In the genomic region with DNA sequence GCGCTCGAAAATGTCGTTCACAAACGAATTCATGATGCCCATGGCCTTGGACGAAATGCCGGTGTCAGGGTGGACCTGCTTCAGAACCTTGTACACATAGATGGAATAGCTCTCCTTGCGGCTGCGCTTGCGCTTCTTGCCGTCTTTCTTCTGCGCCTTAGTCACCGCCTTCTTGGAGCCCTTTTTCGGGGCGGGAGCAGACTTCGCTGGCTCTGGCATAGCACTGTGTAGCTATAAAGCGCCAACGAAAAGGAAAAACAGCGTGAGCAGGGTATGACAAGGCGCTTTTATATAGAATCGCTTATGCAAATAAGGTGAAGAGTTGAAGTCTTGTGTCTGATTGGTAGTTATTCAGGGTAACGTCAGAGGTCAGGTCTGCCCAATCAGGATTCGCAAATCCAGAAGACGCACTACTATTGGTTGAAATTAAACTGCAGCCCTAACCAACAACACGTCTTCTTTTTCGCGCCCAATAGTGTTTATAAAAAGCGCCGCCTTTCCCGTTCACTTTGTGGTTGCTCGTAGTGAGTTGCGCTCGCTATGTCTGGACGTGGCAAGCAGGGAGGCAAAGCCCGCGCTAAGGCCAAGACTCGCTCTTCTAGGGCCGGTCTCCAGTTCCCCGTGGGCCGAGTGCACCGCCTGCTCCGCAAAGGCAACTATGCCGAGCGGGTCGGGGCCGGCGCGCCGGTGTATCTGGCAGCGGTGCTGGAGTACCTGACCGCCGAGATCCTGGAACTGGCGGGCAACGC, we compare ENCODE assay signal across 1 cellular context.
TF ChIP-seq lines count a peak whose summit lies in the region.

No MANE protein-coding gene starts in this region.

TF ChIP-seq in K562, 482 proteins besides CTCF, POLR2A, EP300 and RAD21 (continued from another document and continues in another):
- TF ChIP-seq, protein P1, sequence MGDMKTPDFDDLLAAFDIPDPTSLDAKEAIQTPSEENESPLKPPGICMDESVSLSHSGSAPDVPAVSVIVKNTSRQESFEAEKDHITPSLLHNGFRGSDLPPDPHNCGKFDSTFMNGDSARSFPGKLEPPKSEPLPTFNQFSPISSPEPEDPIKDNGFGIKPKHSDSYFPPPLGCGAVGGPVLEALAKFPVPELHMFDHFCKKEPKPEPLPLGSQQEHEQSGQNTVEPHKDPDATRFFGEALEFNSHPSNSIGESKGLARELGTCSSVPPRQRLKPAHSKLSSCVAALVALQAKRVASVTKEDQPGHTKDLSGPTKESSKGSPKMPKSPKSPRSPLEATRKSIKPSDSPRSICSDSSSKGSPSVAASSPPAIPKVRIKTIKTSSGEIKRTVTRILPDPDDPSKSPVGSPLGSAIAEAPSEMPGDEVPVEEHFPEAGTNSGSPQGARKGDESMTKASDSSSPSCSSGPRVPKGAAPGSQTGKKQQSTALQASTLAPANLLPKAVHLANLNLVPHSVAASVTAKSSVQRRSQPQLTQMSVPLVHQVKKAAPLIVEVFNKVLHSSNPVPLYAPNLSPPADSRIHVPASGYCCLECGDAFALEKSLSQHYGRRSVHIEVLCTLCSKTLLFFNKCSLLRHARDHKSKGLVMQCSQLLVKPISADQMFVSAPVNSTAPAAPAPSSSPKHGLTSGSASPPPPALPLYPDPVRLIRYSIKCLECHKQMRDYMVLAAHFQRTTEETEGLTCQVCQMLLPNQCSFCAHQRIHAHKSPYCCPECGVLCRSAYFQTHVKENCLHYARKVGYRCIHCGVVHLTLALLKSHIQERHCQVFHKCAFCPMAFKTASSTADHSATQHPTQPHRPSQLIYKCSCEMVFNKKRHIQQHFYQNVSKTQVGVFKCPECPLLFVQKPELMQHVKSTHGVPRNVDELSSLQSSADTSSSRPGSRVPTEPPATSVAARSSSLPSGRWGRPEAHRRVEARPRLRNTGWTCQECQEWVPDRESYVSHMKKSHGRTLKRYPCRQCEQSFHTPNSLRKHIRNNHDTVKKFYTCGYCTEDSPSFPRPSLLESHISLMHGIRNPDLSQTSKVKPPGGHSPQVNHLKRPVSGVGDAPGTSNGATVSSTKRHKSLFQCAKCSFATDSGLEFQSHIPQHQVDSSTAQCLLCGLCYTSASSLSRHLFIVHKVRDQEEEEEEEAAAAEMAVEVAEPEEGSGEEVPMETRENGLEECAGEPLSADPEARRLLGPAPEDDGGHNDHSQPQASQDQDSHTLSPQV (IDR thresholded peaks at IDR 0.05): peak; percentile 26; the same call in 1 of the 2 replicates
- TF ChIP-seq RBM34 (IDR thresholded peaks at IDR 0.05; ENCODE audit: borderline replicate concordance, insufficient read depth, low read length) (no peak), BRD4 (IDR thresholded peaks at IDR 0.05) (no peak; the same call in none of the 2 replicates), ARID1B (IDR thresholded peaks at IDR 0.05) (peak; percentile 36), KDM5B (IDR thresholded peaks at IDR 0.05; ENCODE audit: insufficient replicate concordance, low read depth, low read length) (peak; percentile 98), MEF2A (IDR thresholded peaks at IDR 0.05; ENCODE audit: control insufficient read depth, low read depth, low read length) (peak; percentile 63), TAF7 (tag; IDR thresholded peaks at IDR 0.05) (peak; percentile 92), FOSL1 (tag; conservative IDR thresholded peaks at IDR 0.05) (peak; percentile 15; the same call in 1 of the 2 replicates), ETV6 (IDR thresholded peaks at IDR 0.05; ENCODE audit: borderline replicate concordance in 1 of 2, low read depth in 2 of 2, low read length in 1 of 2) (peak in 1 of 2 experiments; percentile 84; a peak in 1 of 4 replicates), ETV6 (CRISPR knock-in tag; IDR thresholded peaks at IDR 0.05; ENCODE audit: borderline replicate concordance) (peak; percentile 91; the same call in 1 of the 2 replicates), HMG20A (CRISPR knock-in tag; conservative IDR thresholded peaks at IDR 0.05) (no peak), RHOXF2B (CRISPR knock-in tag; conservative IDR thresholded peaks at IDR 0.05) (0 out of 2 replicates have a peak, but pooled peaks have one; percentile 76), TCFL5 (CRISPR knock-in tag; conservative IDR thresholded peaks at IDR 0.05) (0 out of 2 replicates have a peak, but pooled peaks have one; percentile 57), MEIS2 (IDR thresholded peaks at IDR 0.05; ENCODE audit: partially characterized antibody) (peak; percentile 53), HDAC8 (tag; IDR thresholded peaks at IDR 0.05) (peak; percentile 78), TOE1 (IDR thresholded peaks at IDR 0.05; ENCODE audit: borderline replicate concordance) (peak; percentile 85), TOE1 (CRISPR knock-in tag; IDR thresholded peaks at IDR 0.05; ENCODE audit: borderline replicate concordance, low read depth) (peak; percentile 99), JUNB (CRISPR knock-in tag; conservative IDR thresholded peaks at IDR 0.05) (no peak), ZNF121 (CRISPR knock-in tag; conservative IDR thresholded peaks at IDR 0.05) (no peak; the same call in 1 of the 2 replicates), ZNF384 (IDR thresholded peaks at IDR 0.05; ENCODE audit: low read depth, low read length) (0 out of 2 replicates have a peak, but pooled peaks have one; percentile 23)
- TF ChIP-seq, protein P2, sequence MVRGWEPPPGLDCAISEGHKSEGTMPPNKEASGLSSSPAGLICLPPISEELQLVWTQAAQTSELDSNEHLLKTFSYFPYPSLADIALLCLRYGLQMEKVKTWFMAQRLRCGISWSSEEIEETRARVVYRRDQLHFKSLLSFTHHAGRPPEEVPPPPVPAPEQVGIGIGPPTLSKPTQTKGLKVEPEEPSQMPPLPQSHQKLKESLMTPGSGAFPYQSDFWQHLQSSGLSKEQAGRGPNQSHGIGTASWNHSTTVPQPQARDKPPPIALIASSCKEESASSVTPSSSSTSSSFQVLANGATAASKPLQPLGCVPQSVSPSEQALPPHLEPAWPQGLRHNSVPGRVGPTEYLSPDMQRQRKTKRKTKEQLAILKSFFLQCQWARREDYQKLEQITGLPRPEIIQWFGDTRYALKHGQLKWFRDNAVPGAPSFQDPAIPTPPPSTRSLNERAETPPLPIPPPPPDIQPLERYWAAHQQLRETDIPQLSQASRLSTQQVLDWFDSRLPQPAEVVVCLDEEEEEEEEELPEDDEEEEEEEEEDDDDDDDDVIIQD (CRISPR knock-in tag; IDR thresholded peaks at IDR 0.05): no peak
- TF ChIP-seq, protein P3, sequence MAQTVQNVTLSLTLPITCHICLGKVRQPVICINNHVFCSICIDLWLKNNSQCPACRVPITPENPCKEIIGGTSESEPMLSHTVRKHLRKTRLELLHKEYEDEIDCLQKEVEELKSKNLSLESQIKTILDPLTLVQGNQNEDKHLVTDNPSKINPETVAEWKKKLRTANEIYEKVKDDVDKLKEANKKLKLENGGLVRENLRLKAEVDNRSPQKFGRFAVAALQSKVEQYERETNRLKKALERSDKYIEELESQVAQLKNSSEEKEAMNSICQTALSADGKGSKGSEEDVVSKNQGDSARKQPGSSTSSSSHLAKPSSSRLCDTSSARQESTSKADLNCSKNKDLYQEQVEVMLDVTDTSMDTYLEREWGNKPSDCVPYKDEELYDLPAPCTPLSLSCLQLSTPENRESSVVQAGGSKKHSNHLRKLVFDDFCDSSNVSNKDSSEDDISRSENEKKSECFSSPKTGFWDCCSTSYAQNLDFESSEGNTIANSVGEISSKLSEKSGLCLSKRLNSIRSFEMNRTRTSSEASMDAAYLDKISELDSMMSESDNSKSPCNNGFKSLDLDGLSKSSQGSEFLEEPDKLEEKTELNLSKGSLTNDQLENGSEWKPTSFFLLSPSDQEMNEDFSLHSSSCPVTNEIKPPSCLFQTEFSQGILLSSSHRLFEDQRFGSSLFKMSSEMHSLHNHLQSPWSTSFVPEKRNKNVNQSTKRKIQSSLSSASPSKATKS (CRISPR knock-in tag; IDR thresholded peaks at IDR 0.05): peak; percentile 52; the same call in 1 of the 2 replicates
- TF ChIP-seq, protein P4, sequence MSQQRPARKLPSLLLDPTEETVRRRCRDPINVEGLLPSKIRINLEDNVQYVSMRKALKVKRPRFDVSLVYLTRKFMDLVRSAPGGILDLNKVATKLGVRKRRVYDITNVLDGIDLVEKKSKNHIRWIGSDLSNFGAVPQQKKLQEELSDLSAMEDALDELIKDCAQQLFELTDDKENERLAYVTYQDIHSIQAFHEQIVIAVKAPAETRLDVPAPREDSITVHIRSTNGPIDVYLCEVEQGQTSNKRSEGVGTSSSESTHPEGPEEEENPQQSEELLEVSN (IDR thresholded peaks at IDR 0.05; ENCODE audit: borderline replicate concordance in 1 of 2, extremely low read depth in 1 of 2, insufficient read depth in 1 of 2, insufficient read length in 1 of 2, low read depth in 1 of 2, low read length in 1 of 2, poor library complexity in 1 of 2, severe bottlenecking in 1 of 2): peak; percentile 36 to 66
- TF ChIP-seq, protein P5, sequence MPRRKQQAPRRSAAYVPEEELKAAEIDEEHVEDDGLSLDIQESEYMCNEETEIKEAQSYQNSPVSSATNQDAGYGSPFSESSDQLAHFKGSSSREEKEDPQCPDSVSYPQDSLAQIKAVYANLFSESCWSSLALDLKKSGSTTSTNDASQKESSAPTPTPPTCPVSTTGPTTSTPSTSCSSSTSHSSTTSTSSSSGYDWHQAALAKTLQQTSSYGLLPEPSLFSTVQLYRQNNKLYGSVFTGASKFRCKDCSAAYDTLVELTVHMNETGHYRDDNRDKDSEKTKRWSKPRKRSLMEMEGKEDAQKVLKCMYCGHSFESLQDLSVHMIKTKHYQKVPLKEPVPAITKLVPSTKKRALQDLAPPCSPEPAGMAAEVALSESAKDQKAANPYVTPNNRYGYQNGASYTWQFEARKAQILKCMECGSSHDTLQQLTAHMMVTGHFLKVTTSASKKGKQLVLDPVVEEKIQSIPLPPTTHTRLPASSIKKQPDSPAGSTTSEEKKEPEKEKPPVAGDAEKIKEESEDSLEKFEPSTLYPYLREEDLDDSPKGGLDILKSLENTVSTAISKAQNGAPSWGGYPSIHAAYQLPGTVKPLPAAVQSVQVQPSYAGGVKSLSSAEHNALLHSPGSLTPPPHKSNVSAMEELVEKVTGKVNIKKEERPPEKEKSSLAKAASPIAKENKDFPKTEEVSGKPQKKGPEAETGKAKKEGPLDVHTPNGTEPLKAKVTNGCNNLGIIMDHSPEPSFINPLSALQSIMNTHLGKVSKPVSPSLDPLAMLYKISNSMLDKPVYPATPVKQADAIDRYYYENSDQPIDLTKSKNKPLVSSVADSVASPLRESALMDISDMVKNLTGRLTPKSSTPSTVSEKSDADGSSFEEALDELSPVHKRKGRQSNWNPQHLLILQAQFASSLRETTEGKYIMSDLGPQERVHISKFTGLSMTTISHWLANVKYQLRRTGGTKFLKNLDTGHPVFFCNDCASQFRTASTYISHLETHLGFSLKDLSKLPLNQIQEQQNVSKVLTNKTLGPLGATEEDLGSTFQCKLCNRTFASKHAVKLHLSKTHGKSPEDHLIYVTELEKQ (CRISPR knock-in tag; IDR thresholded peaks at IDR 0.05): no peak
- TF ChIP-seq, protein P6, sequence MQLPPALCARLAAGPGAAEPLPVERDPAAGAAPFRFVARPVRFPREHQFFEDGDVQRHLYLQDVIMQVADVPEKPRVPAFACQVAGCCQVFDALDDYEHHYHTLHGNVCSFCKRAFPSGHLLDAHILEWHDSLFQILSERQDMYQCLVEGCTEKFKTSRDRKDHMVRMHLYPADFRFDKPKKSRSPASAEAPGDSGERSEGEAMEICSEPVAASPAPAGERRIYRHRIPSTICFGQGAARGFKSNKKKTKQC (CRISPR knock-in tag; IDR thresholded peaks at IDR 0.05): peak; percentile 97
- TF ChIP-seq, protein P7, sequence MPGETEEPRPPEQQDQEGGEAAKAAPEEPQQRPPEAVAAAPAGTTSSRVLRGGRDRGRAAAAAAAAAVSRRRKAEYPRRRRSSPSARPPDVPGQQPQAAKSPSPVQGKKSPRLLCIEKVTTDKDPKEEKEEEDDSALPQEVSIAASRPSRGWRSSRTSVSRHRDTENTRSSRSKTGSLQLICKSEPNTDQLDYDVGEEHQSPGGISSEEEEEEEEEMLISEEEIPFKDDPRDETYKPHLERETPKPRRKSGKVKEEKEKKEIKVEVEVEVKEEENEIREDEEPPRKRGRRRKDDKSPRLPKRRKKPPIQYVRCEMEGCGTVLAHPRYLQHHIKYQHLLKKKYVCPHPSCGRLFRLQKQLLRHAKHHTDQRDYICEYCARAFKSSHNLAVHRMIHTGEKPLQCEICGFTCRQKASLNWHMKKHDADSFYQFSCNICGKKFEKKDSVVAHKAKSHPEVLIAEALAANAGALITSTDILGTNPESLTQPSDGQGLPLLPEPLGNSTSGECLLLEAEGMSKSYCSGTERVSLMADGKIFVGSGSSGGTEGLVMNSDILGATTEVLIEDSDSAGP (CRISPR knock-in tag; IDR thresholded peaks at IDR 0.05): peak; percentile 85
- TF ChIP-seq, protein P8, sequence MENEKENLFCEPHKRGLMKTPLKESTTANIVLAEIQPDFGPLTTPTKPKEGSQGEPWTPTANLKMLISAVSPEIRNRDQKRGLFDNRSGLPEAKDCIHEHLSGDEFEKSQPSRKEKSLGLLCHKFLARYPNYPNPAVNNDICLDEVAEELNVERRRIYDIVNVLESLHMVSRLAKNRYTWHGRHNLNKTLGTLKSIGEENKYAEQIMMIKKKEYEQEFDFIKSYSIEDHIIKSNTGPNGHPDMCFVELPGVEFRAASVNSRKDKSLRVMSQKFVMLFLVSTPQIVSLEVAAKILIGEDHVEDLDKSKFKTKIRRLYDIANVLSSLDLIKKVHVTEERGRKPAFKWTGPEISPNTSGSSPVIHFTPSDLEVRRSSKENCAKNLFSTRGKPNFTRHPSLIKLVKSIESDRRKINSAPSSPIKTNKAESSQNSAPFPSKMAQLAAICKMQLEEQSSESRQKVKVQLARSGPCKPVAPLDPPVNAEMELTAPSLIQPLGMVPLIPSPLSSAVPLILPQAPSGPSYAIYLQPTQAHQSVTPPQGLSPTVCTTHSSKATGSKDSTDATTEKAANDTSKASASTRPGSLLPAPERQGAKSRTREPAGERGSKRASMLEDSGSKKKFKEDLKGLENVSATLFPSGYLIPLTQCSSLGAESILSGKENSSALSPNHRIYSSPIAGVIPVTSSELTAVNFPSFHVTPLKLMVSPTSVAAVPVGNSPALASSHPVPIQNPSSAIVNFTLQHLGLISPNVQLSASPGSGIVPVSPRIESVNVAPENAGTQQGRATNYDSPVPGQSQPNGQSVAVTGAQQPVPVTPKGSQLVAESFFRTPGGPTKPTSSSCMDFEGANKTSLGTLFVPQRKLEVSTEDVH (IDR thresholded peaks at IDR 0.05; ENCODE audit: low read depth, partially characterized antibody): peak; percentile 87
- TF ChIP-seq, protein P9, sequence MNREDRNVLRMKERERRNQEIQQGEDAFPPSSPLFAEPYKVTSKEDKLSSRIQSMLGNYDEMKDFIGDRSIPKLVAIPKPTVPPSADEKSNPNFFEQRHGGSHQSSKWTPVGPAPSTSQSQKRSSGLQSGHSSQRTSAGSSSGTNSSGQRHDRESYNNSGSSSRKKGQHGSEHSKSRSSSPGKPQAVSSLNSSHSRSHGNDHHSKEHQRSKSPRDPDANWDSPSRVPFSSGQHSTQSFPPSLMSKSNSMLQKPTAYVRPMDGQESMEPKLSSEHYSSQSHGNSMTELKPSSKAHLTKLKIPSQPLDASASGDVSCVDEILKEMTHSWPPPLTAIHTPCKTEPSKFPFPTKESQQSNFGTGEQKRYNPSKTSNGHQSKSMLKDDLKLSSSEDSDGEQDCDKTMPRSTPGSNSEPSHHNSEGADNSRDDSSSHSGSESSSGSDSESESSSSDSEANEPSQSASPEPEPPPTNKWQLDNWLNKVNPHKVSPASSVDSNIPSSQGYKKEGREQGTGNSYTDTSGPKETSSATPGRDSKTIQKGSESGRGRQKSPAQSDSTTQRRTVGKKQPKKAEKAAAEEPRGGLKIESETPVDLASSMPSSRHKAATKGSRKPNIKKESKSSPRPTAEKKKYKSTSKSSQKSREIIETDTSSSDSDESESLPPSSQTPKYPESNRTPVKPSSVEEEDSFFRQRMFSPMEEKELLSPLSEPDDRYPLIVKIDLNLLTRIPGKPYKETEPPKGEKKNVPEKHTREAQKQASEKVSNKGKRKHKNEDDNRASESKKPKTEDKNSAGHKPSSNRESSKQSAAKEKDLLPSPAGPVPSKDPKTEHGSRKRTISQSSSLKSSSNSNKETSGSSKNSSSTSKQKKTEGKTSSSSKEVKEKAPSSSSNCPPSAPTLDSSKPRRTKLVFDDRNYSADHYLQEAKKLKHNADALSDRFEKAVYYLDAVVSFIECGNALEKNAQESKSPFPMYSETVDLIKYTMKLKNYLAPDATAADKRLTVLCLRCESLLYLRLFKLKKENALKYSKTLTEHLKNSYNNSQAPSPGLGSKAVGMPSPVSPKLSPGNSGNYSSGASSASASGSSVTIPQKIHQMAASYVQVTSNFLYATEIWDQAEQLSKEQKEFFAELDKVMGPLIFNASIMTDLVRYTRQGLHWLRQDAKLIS (CRISPR knock-in tag; IDR thresholded peaks at IDR 0.05): peak; percentile 100
